8 cellular contexts compared by ENCODE assay signal in genomic region chr10:92592761-92593552, GRCh38. TPM values are rescaled to one million over a fixed set of nuclear protein-coding genes. Genes with fewer than 3 reads are reported as not detected.
DNase-seq lines count a peak whose midpoint lies in the region; ATAC-seq and TF ChIP-seq lines count a peak whose summit lies in the region.

Gene KIF11 (plus strand): TSS chr10:92593130. CDS start chr10:92593376, 246 bp downstream.

- H3K79me2 ChIP-seq in mesendoderm (ENCODE audit: control insufficient read depth, insufficient read depth, low read length), result peaks cover 45% of the 10 kb centered on the region

- no peaks in the 10 kb centered on the region for H3K27me3 Mint-ChIP-seq in activated CD8-positive, alpha-beta memory T cell treated with anti-CD3 and anti-CD28 coated beads, Interleukin-2, amount 10 ng/mL, durations not matched to agents 7 days and 5 days
- no peaks in the 10 kb centered on the region for H3K27me3 Mint-ChIP-seq in endodermal cell (ENCODE audit: insufficient read depth)

- DNase-seq in COLO829 (ENCODE audit: low spot score) (peak; percentile 79), HUDEP-2 (lab: John Stamatoyannopoulos, UW; ENCODE audit: unreplicated experiment in 76 of 76) (peak; percentile 9 to 97 (median 94)), NT2/D1 (ENCODE audit: low read depth, low spot score) (peak; percentile 92), endodermal cell (peak; percentile 98), mesendoderm (peak; percentile 98)
- DNase-seq in activated CD8-positive, alpha-beta memory T cell treated with anti-CD3 and anti-CD28 coated beads, Interleukin-2, amount 10 ng/mL, durations not matched to agents 7 days and 5 days, result peak; percentile 99
- peak; percentile 95 for DNase-seq in stimulated activated CD8-positive, alpha-beta memory T cell treated with anti-CD3 and anti-CD28 coated beads, Interleukin-15, amount 100 ng/mL, for 1 hour (ENCODE audit: low read depth)

- peak within 1 kb of the TSS; percentile 80 for H3K23ac ChIP-seq in mesendoderm (ENCODE audit: low read length)

- CTCF ChIA-PET in activated CD8-positive, alpha-beta memory T cell treated with anti-CD3 and anti-CD28 coated beads, Interleukin-2, amount 10 ng/mL, durations not matched to agents 7 days and 5 days (lab: Charles Lee), result interaction anchor here (2.6 kb wide), 1 partner anchor 19 kb away, joined by 26 read pairs; the partner anchor contains the start of gene IDE

- H2BK5ac ChIP-seq in mesendoderm (ENCODE audit: low read length), result peak within 1 kb of the TSS; percentile 83

- no peak within 1 kb of the TSS for H3K4ac ChIP-seq in mesendoderm (ENCODE audit: low read depth, low read length)

- no peaks in the 10 kb centered on the region for H3K79me1 ChIP-seq in mesendoderm (ENCODE audit: low read length)

- no peaks in the 10 kb centered on the region for H3K4me1 ChIP-seq in NT2/D1 (ENCODE audit: insufficient read depth, insufficient read length)
- H3K4me1 ChIP-seq in endodermal cell (ENCODE audit: control insufficient read depth, insufficient read depth, low read length), result no peaks in the 10 kb centered on the region
- no peaks in the 10 kb centered on the region for H3K4me1 ChIP-seq in mesendoderm (ENCODE audit: control insufficient read depth, low read depth, low read length)

- peak; percentile 76 for ATAC-seq in GM21367 (IDR thresholded peaks at IDR 0.05; ENCODE audit: unreplicated experiment)
- peak; percentile 88 for ATAC-seq in activated CD8-positive, alpha-beta memory T cell treated with anti-CD3 and anti-CD28 coated beads, Interleukin-2, amount 10 ng/mL, durations not matched to agents 7 days and 5 days

- peak within 1 kb of the TSS; percentile 84 for H3K4me3 ChIP-seq in NT2/D1 (ENCODE audit: insufficient read length, low read depth)
- H3K4me3 ChIP-seq in endodermal cell (ENCODE audit: low read length), result peak within 1 kb of the TSS; percentile 90
- peak within 1 kb of the TSS; percentile 99 for H3K4me3 ChIP-seq in mesendoderm (ENCODE audit: low read length)

- H3K36me3 ChIP-seq in NT2/D1 (ENCODE audit: insufficient read depth, insufficient read length, low read length) (no peaks in the 10 kb centered on the region), endodermal cell (ENCODE audit: control insufficient read depth, insufficient read depth, low read length) (no peaks in the 10 kb centered on the region), mesendoderm (ENCODE audit: control insufficient read depth, insufficient read depth, low read length) (no peaks in the 10 kb centered on the region)

- peak within 1 kb of the TSS; percentile 67 for H4K8ac ChIP-seq in mesendoderm (ENCODE audit: low read depth, low read length)

- peak within 1 kb of the TSS; percentile 87 for H3K27ac ChIP-seq in endodermal cell (ENCODE audit: low read depth, low read length)
- H3K27ac ChIP-seq in mesendoderm (ENCODE audit: low read depth, low read length), result peak within 1 kb of the TSS; percentile 89

- H2BK120ac ChIP-seq in mesendoderm (ENCODE audit: low read depth, low read length), result no peak within 1 kb of the TSS

- H3K4me1 Mint-ChIP-seq in activated CD8-positive, alpha-beta memory T cell treated with anti-CD3 and anti-CD28 coated beads, Interleukin-2, amount 10 ng/mL, durations not matched to agents 7 days and 5 days, result peaks cover 47% of the 10 kb centered on the region
- H3K4me1 Mint-ChIP-seq in endodermal cell, result peaks cover 35% of the 10 kb centered on the region

- peak within 1 kb of the TSS; percentile 71 for H4K5ac ChIP-seq in mesendoderm (ENCODE audit: low read length)

- peak; percentile 15 for TF ChIP-seq CTCF in endodermal cell (conservative IDR thresholded peaks at IDR 0.05)

- peaks cover 20% of the 10 kb centered on the region for H3K36me3 Mint-ChIP-seq in activated CD8-positive, alpha-beta memory T cell treated with anti-CD3 and anti-CD28 coated beads, Interleukin-2, amount 10 ng/mL, durations not matched to agents 7 days and 5 days
- H3K36me3 Mint-ChIP-seq in endodermal cell (ENCODE audit: low read depth), result no peaks in the 10 kb centered on the region

- WGBS in endodermal cell (ENCODE audit: insufficient coverage in 1 of 2, insufficient read length in 1 of 2), 2 experiments, result 2 to 4% methylated on average over 20 to 58 of the region's 58 CpGs
- WGBS in mesendoderm (ENCODE audit: extremely low coverage, insufficient coverage, low lambda C conversion rate), result no CpG with 5 or more reads among the region's 58 CpGs

- H3K9ac ChIP-seq in NT2/D1 (ENCODE audit: insufficient read length, low read depth) (peak within 1 kb of the TSS; percentile 89), endodermal cell (ENCODE audit: extremely low read depth, low read length, poor library complexity, severe bottlenecking) (peak within 1 kb of the TSS; percentile 70), mesendoderm (ENCODE audit: low read length) (peak within 1 kb of the TSS; percentile 98)

- H2BK15ac ChIP-seq in mesendoderm (replicated peaks; ENCODE audit: low read depth), result no peak within 1 kb of the TSS

- H3K9me3 Mint-ChIP-seq in activated CD8-positive, alpha-beta memory T cell treated with anti-CD3 and anti-CD28 coated beads, Interleukin-2, amount 10 ng/mL, durations not matched to agents 7 days and 5 days (ENCODE audit: low read depth), result no peaks in the 10 kb centered on the region
- H3K9me3 Mint-ChIP-seq in endodermal cell, result no peaks in the 10 kb centered on the region

- H2AK5ac ChIP-seq in mesendoderm (ENCODE audit: low read length), result no peak within 1 kb of the TSS

- H3K56ac ChIP-seq in mesendoderm (ENCODE audit: low read length), result peak within 1 kb of the TSS; percentile 94

- H3K4me2 ChIP-seq in mesendoderm (ENCODE audit: low read length), result peak within 1 kb of the TSS; percentile 60

- H3K4me3 Mint-ChIP-seq in activated CD8-positive, alpha-beta memory T cell treated with anti-CD3 and anti-CD28 coated beads, Interleukin-2, amount 10 ng/mL, durations not matched to agents 7 days and 5 days, result peak within 1 kb of the TSS; percentile 91
- H3K4me3 Mint-ChIP-seq in endodermal cell, result peak within 1 kb of the TSS; percentile 93

- peak within 1 kb of the TSS; percentile 8 for H3K18ac ChIP-seq in mesendoderm (ENCODE audit: low read length)

- H3K9me3 ChIP-seq in NT2/D1 (ENCODE audit: insufficient read depth, low read length) (no peaks in the 10 kb centered on the region), endodermal cell (ENCODE audit: control insufficient read depth, low read length) (no peaks in the 10 kb centered on the region)

- peak within 1 kb of the TSS; percentile 99 for H3K27ac Mint-ChIP-seq in activated CD8-positive, alpha-beta memory T cell treated with anti-CD3 and anti-CD28 coated beads, Interleukin-2, amount 10 ng/mL, durations not matched to agents 7 days and 5 days
- peak within 1 kb of the TSS; percentile 97 for H3K27ac Mint-ChIP-seq in endodermal cell

- H3K27me3 ChIP-seq in NT2/D1 (ENCODE audit: insufficient read depth, insufficient read length), result no peaks in the 10 kb centered on the region
- H3K27me3 ChIP-seq in endodermal cell (ENCODE audit: control insufficient read depth, insufficient read depth, low read length, poor library complexity, severe bottlenecking), result no peaks in the 10 kb centered on the region
- H3K27me3 ChIP-seq in mesendoderm (ENCODE audit: insufficient read depth, low read length, poor library complexity), result no peaks in the 10 kb centered on the region

RNA-seq across cellular contexts. Expression of gene KIF11, which starts in this region (rescaled TPM):
- 10 to 100 TPM; 76.9 to 79.6 TPM for total RNA-seq in activated CD8-positive, alpha-beta memory T cell treated with anti-CD3 and anti-CD28 coated beads, Interleukin-2, amount 10 ng/mL, durations not matched to agents 7 days and 5 days
- 10 to 100 TPM; 36.5 to 55.7 TPM for total RNA-seq in endodermal cell
- 63.2 TPM for polyA plus RNA-seq in endodermal cell (2013, experiment 1 of 2)
- polyA plus RNA-seq in endodermal cell (2013, experiment 2 of 2), result 71.0 TPM
- 36.4 TPM for polyA plus RNA-seq in mesendoderm (2013, experiment 1 of 2)
- polyA plus RNA-seq in mesendoderm (2013, experiment 2 of 2), result 36.2 TPM

Comparison
In these comparisons a context has a peak if more than half of its experiments do, and no peak if none do; other contexts are left out.
1. Peak in every context shown above with its lines: DNase-seq, ATAC-seq, H3K4me3 ChIP-seq and H3K27ac ChIP-seq.